In the genomic region with DNA sequence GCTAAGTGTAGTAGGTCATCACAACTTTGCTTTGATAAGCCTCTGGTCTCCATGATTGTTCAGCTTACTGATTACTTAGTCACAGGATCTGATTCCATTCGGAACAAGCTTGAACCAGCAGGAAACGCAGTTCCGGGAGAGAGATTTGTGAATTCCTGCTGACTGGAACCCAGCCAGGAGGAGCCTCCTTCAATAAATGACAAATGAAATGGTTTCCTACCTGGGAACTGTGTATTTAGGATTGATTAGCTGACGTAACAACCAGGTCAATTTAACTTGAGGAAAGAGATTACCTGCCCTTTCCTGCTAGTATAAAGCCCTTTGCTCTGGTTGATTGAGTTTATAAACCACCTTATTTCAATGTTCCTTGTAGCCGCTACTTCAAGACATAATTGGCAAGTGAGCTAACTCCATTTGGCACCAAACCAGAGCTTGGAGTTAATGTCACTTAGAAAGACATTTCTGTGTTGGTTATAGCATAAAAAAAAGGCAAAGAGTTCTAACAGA, we compare ENCODE assay signal across 1 cellular context.
TF ChIP-seq lines count a peak whose summit lies in the region.

No MANE protein-coding gene starts in this region.

TF ChIP-seq in GM23338, 12 proteins besides CTCF, POLR2A, EP300 and RAD21 (continued from another document):
- TF ChIP-seq, protein P1, sequence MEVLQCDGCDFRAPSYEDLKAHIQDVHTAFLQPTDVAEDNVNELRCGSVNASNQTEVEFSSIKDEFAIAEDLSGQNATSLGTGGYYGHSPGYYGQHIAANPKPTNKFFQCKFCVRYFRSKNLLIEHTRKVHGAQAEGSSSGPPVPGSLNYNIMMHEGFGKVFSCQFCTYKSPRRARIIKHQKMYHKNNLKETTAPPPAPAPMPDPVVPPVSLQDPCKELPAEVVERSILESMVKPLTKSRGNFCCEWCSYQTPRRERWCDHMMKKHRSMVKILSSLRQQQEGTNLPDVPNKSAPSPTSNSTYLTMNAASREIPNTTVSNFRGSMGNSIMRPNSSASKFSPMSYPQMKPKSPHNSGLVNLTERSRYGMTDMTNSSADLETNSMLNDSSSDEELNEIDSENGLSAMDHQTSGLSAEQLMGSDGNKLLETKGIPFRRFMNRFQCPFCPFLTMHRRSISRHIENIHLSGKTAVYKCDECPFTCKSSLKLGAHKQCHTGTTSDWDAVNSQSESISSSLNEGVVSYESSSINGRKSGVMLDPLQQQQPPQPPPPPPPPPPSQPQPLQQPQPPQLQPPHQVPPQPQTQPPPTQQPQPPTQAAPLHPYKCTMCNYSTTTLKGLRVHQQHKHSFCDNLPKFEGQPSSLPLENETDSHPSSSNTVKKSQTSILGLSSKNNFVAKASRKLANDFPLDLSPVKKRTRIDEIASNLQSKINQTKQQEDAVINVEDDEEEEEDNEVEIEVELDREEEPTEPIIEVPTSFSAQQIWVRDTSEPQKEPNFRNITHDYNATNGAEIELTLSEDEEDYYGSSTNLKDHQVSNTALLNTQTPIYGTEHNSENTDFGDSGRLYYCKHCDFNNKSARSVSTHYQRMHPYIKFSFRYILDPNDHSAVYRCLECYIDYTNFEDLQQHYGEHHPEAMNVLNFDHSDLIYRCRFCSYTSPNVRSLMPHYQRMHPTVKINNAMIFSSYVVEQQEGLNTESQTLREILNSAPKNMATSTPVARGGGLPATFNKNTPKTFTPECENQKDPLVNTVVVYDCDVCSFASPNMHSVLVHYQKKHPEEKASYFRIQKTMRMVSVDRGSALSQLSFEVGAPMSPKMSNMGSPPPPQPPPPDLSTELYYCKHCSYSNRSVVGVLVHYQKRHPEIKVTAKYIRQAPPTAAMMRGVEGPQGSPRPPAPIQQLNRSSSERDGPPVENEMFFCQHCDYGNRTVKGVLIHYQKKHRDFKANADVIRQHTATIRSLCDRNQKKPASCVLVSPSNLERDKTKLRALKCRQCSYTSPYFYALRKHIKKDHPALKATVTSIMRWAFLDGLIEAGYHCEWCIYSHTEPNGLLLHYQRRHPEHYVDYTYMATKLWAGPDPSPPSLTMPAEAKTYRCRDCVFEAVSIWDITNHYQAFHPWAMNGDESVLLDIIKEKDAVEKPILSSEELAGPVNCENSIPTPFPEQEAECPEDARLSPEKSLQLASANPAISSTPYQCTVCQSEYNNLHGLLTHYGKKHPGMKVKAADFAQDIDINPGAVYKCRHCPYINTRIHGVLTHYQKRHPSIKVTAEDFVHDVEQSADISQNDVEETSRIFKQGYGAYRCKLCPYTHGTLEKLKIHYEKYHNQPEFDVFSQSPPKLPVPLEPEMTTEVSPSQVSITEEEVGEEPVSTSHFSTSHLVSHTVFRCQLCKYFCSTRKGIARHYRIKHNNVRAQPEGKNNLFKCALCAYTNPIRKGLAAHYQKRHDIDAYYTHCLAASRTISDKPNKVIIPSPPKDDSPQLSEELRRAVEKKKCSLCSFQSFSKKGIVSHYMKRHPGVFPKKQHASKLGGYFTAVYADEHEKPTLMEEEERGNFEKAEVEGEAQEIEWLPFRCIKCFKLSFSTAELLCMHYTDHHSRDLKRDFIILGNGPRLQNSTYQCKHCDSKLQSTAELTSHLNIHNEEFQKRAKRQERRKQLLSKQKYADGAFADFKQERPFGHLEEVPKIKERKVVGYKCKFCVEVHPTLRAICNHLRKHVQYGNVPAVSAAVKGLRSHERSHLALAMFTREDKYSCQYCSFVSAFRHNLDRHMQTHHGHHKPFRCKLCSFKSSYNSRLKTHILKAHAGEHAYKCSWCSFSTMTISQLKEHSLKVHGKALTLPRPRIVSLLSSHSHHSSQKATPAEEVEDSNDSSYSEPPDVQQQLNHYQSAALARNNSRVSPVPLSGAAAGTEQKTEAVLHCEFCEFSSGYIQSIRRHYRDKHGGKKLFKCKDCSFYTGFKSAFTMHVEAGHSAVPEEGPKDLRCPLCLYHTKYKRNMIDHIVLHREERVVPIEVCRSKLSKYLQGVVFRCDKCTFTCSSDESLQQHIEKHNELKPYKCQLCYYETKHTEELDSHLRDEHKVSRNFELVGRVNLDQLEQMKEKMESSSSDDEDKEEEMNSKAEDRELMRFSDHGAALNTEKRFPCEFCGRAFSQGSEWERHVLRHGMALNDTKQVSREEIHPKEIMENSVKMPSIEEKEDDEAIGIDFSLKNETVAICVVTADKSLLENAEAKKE (CRISPR knock-in tag; IDR thresholded peaks at IDR 0.05) = no peak
- TF ChIP-seq EZH2 (IDR thresholded peaks at IDR 0.05; ENCODE audit: low read depth, unreplicated experiment) = no peak
- TF ChIP-seq, protein P2, sequence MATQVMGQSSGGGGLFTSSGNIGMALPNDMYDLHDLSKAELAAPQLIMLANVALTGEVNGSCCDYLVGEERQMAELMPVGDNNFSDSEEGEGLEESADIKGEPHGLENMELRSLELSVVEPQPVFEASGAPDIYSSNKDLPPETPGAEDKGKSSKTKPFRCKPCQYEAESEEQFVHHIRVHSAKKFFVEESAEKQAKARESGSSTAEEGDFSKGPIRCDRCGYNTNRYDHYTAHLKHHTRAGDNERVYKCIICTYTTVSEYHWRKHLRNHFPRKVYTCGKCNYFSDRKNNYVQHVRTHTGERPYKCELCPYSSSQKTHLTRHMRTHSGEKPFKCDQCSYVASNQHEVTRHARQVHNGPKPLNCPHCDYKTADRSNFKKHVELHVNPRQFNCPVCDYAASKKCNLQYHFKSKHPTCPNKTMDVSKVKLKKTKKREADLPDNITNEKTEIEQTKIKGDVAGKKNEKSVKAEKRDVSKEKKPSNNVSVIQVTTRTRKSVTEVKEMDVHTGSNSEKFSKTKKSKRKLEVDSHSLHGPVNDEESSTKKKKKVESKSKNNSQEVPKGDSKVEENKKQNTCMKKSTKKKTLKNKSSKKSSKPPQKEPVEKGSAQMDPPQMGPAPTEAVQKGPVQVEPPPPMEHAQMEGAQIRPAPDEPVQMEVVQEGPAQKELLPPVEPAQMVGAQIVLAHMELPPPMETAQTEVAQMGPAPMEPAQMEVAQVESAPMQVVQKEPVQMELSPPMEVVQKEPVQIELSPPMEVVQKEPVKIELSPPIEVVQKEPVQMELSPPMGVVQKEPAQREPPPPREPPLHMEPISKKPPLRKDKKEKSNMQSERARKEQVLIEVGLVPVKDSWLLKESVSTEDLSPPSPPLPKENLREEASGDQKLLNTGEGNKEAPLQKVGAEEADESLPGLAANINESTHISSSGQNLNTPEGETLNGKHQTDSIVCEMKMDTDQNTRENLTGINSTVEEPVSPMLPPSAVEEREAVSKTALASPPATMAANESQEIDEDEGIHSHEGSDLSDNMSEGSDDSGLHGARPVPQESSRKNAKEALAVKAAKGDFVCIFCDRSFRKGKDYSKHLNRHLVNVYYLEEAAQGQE (IDR thresholded peaks at IDR 0.05; ENCODE audit: unreplicated experiment) = no peak
- TF ChIP-seq, protein P3, sequence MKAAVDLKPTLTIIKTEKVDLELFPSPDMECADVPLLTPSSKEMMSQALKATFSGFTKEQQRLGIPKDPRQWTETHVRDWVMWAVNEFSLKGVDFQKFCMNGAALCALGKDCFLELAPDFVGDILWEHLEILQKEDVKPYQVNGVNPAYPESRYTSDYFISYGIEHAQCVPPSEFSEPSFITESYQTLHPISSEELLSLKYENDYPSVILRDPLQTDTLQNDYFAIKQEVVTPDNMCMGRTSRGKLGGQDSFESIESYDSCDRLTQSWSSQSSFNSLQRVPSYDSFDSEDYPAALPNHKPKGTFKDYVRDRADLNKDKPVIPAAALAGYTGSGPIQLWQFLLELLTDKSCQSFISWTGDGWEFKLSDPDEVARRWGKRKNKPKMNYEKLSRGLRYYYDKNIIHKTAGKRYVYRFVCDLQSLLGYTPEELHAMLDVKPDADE (IDR thresholded peaks at IDR 0.05) = no peak
- TF ChIP-seq POLR2AphosphoS5 (IDR thresholded peaks at IDR 0.05; ENCODE audit: low read depth) = no peak
- TF ChIP-seq NANOG (IDR thresholded peaks at IDR 0.05; ENCODE audit: borderline replicate concordance) = no peak
- no peak for TF ChIP-seq CREB1 (CRISPR knock-in tag; IDR thresholded peaks at IDR 0.05; ENCODE audit: low read depth)
- no peak for TF ChIP-seq JUNB (IDR thresholded peaks at IDR 0.05; ENCODE audit: unreplicated experiment)
- no peak for TF ChIP-seq ZNF114 (CRISPR knock-in tag; IDR thresholded peaks at IDR 0.05)
TF ChIP-seq in GM23338: peak in this region for 0.
